In the genomic region with DNA sequence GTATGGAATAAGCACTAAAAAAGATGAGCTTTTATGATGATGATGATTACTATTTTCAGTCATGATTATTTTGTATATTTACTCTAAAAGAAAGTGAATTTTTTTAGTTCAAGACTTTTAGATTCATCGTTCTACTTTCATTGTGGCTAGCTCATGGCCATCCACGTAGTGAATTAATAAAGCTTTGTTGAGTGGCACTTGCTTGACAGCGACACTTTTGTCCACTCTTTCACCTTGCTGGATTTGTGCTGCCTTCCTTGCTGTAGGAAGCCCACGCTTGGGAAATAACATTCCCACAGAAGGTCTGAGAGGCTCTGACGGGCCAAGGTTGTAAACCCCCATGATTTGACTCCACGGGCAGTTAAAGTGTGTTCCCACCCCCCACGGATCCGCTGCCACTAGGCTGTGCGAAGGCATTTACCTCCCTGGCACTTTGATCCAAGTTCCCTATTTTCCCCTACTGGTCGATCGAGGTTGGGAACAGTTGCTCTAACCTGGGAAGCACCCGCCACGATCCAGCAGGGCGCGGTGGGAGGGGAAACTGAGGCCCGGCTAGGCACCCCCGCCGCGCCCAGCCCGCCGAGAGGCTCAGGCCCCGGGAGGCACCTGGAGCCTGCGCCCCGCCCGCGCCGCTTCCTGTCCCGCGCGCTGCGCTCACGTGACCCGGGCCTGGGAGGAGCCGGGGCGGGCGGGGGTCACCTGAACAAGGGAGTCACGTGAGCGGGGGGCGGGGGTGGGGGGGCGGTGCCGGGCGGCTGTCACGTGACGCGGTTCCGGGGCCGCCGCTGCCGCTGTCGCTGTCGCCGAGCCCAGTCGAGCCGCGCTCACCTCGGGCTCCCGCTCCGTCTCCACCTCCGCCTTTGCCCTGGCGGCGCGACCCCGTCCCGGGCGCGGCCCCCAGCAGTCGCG, we compare ENCODE assay signal across 8 cellular contexts. TPM values are rescaled to one million over a fixed set of nuclear protein-coding genes. Genes with fewer than 3 reads are reported as not detected.
DNase-seq lines count a peak whose midpoint lies in the region; ATAC-seq, FAIRE-seq and TF ChIP-seq lines count a peak whose summit lies in the region.

A gene with protein sequence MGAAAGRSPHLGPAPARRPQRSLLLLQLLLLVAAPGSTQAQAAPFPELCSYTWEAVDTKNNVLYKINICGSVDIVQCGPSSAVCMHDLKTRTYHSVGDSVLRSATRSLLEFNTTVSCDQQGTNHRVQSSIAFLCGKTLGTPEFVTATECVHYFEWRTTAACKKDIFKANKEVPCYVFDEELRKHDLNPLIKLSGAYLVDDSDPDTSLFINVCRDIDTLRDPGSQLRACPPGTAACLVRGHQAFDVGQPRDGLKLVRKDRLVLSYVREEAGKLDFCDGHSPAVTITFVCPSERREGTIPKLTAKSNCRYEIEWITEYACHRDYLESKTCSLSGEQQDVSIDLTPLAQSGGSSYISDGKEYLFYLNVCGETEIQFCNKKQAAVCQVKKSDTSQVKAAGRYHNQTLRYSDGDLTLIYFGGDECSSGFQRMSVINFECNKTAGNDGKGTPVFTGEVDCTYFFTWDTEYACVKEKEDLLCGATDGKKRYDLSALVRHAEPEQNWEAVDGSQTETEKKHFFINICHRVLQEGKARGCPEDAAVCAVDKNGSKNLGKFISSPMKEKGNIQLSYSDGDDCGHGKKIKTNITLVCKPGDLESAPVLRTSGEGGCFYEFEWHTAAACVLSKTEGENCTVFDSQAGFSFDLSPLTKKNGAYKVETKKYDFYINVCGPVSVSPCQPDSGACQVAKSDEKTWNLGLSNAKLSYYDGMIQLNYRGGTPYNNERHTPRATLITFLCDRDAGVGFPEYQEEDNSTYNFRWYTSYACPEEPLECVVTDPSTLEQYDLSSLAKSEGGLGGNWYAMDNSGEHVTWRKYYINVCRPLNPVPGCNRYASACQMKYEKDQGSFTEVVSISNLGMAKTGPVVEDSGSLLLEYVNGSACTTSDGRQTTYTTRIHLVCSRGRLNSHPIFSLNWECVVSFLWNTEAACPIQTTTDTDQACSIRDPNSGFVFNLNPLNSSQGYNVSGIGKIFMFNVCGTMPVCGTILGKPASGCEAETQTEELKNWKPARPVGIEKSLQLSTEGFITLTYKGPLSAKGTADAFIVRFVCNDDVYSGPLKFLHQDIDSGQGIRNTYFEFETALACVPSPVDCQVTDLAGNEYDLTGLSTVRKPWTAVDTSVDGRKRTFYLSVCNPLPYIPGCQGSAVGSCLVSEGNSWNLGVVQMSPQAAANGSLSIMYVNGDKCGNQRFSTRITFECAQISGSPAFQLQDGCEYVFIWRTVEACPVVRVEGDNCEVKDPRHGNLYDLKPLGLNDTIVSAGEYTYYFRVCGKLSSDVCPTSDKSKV (N-terminal part only) (plus strand): TSS at position 788 of the 909 bp plus-strand sequence. CDS start 165 bp downstream, outside the sequence.

- FAIRE-seq in GM18507 (lab: Jason Lieb, UNC): peak; percentile 73

- intact Hi-C loops in aorta (cut with DNase I): loop anchor here (2.0 kb wide), 1 partner anchor 74 kb away; no protein-coding TSS in a partner anchor

- peaks cover 0 to 4% of the 10 kb centered on the region in 2 donors for H3K4me1 ChIP-seq in aorta (ENCODE audit: control insufficient read depth in 1 of 2, insufficient read depth in 2 of 2, low read length in 2 of 2)

- WGBS in aorta, 2 donors: 2 to 7% methylated on average over 21 to 68 of the region's 68 CpGs

- in situ Hi-C loops in astrocyte of the cerebellum (cut with HindIII; ENCODE audit: low sequenced_read_pairs): no loop called here

- peak within 1 kb of the TSS; percentile 37 to 66 for H3K27ac ChIP-seq in aorta (ENCODE audit: low read depth in 1 of 2, low read length in 2 of 2)

- H3K27me3 ChIP-seq in aorta (ENCODE audit: control insufficient read depth in 1 of 2, insufficient read depth in 2 of 2, low read length in 1 of 2): no peaks in the 10 kb centered on the region

- no peaks in the 10 kb centered on the region for H3K36me3 ChIP-seq in aorta (ENCODE audit: control insufficient read depth in 1 of 2, insufficient read depth in 2 of 2, low read length in 1 of 2)

- no peaks in the 10 kb centered on the region for H3K9me3 ChIP-seq in aorta (ENCODE audit: control insufficient read depth, low read length)

- ATAC-seq in HG02870 (IDR thresholded peaks at IDR 0.05; ENCODE audit: unreplicated experiment): peak; percentile 76
- peak; percentile 95 for ATAC-seq in aorta (ENCODE audit: low FRiP score)

- TF ChIP-seq CTCF in astrocyte of the cerebellum (IDR thresholded peaks at IDR 0.05; ENCODE audit: low read depth, low read length, missing control alignments): peak; percentile 26

- peak; percentile 97 for DNase-seq in GM18507 (ENCODE audit: extremely low spot score, insufficient read length, low read depth)
- DNase-seq in NCI-H1694 treated with DMSO at 0.1 percent for 48 hours (lab: John Stamatoyannopoulos, UW): peak; percentile 61
- peak; percentile 77 for DNase-seq in T1000 (lab: John Stamatoyannopoulos, UW)
- no peak for DNase-seq in astrocyte of the cerebellum (ENCODE audit: low read depth)
- DNase-seq in hepatic stellate cell (ENCODE audit: low spot score): peak; percentile 96
- DNase-seq in retina: peak; percentile 87
- peak; percentile 95 to 96 for DNase-seq in aorta

- peak within 1 kb of the TSS; percentile 66 for H3K4me3 ChIP-seq in astrocyte of the cerebellum (ENCODE audit: low read depth, low read length)
- peak within 1 kb of the TSS; percentile 90 to 93 for H3K4me3 ChIP-seq in aorta (ENCODE audit: low read length in 2 of 2)

RNA-seq across cellular contexts. Expression of the gene that starts here (rescaled TPM):
- total RNA-seq in aorta: 10 to 100 TPM; 76.8 to 82.0 TPM
- polyA plus RNA-seq in aorta: 10 to 100 TPM in 1 of 2 donors, 1 to 10 TPM in 1; 5.8 to 32.4 TPM
